20 cellular contexts compared by ENCODE assay signal in the genomic region with DNA sequence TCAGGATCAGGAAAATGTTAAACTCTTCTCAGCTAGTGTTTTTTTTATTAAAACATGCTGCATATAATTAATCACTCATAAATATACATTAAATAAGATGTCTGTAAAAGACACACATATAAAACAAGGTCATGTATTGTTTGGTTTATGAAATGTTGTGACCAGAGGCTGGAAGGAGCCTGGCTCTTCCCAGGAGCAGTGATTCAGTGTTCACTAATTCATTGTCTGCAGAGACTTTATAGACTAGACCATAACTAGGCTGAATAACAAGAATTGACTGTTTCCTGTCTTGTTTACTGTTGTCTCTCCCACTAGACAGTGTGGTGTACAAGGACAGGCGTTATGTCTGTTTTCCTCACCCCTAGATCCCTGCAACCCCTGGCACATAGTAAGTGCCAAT. TPM values are rescaled to one million over a fixed set of nuclear protein-coding genes. Genes with fewer than 3 reads are reported as not detected.
"Had no signal": no experiment of that assay in that cellular context is flagged by ENCODE, and none has a peak within 500 bp of the region (broad histone marks: within the 10 kb centered on the region; RNA-seq: fewer than 3 reads in every experiment).

No MANE protein-coding gene starts in this region.

- H3K27ac ChIP-seq: gastroesophageal sphincter, tibial artery had no signal

- DNase-seq: activated CD4-positive, alpha-beta memory T cell treated with anti-CD3 and anti-CD28 coated beads, Interleukin-2, amount 10 ng/mL, durations not matched to agents 7 days and 5 days; activated CD4-positive, alpha-beta T cell treated with anti-CD3 and anti-CD28 coated beads for 4 hours; activated effector memory CD4-positive, alpha-beta T cell treated with Interleukin-2 at 50 U/mL for 16 hours; activated naive CD4-positive, alpha-beta T cell treated with anti-CD3 and anti-CD28 coated beads, Interleukin-2, amount 50 U/mL, for 16 hours; activated T-cell treated with anti-CD3 and anti-CD28 coated beads, Interleukin-2, amount 50 U/mL, for 4 hours; caudate nucleus; left lung; naive thymus-derived CD8-positive, alpha-beta T cell; posterior cingulate gyrus; retina; stimulated activated CD4-positive, alpha-beta T cell treated with anti-CD3 and anti-CD28 coated beads, Interleukin-15, amount 100 ng/mL, for 24 hours; stimulated activated CD4-positive, alpha-beta T cell treated with anti-CD3 and anti-CD28 coated beads, Interleukin-4, amount 100 ng/mL, for 24 hours; stimulated activated naive CD4-positive, alpha-beta T cell; T-helper 17 cell; tibial artery; uterus had no signal

- H3K4me3 ChIP-seq: gastroesophageal sphincter, left lung, tibial artery, uterus had no signal

- H3K4me1 ChIP-seq: uterus had no signal

- H3K36me3 ChIP-seq: gastroesophageal sphincter, left lung, tibial artery, uterus had no signal

- H3K27me3 ChIP-seq: gastroesophageal sphincter, left lung, tibial artery, uterus had no signal

- ATAC-seq: activated T-cell treated with anti-CD3 and anti-CD28 coated beads, Interleukin-2, amount 50 U/mL, for 4 hours; gastroesophageal sphincter; left lung; naive thymus-derived CD8-positive, alpha-beta T cell; T-helper 17 cell had no signal

- H3K9me3 ChIP-seq: gastroesophageal sphincter, tibial artery, uterus had no signal

RNA-seq across cellular contexts. Expression of a gene that starts 49.1 kb away (rescaled TPM):
- total RNA-seq: fibroblast of lung; naive thymus-derived CD8-positive, alpha-beta T cell; subcutaneous adipose tissue had no signal
- polyA plus RNA-seq: fibroblast of lung, keratinocyte had no signal
